Comparison of ENCODE assay signal across 26 cellular contexts in the genomic region with DNA sequence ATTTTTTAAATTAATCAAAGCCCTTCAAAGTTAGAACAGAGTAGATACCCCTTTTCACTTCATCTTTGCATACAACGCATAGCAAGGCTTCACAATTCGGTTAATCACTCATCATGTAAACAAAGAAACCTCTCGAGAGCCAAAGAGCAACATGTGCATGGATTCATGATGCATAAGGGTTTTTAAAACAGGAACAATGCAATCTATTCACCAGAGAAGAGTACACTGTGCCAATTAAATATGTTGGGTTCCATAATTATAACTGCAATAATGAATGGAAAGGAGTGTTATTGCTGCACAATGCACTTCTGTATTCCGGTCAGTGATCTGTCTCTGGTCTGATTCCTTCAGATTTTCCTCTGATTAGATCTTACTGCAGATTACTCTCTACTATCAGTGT. TPM values are rescaled to one million over a fixed set of nuclear protein-coding genes. Genes with fewer than 3 reads are reported as not detected.
DNase-seq lines count a peak whose midpoint lies in the region; ATAC-seq and TF ChIP-seq lines count a peak whose summit lies in the region.
"Had no signal": no experiment of that assay in that cellular context is flagged by ENCODE, and none has a peak within 500 bp of the region (broad histone marks: within the 10 kb centered on the region; RNA-seq: fewer than 3 reads in every experiment).

No MANE protein-coding gene starts in this region.

- H3K9me3 ChIP-seq in osteoblast (ENCODE audit: low read depth, low read length), result no peaks in the 10 kb centered on the region
- H3K9me3 ChIP-seq: BLaER1 treated with 17β-estradiol and CSF1 and Interleukin-3, amounts not matched to agents 10 nM and 100 nM; Caco-2; tibial nerve had no signal

- no peaks in the 10 kb centered on the region for H3K4me1 ChIP-seq in osteoblast (ENCODE audit: insufficient read depth, low read length)
- H3K4me1 ChIP-seq: BLaER1 treated with 17β-estradiol and CSF1 and Interleukin-3, amounts not matched to agents 10 nM and 100 nM had no signal

- no peaks in the 10 kb centered on the region for H3K79me2 ChIP-seq in osteoblast (ENCODE audit: insufficient read depth, low read length)

- H3K27ac ChIP-seq in osteoblast (ENCODE audit: low read depth, low read length), result no peak overlapping the region
- H3K27ac ChIP-seq: BLaER1 treated with 17β-estradiol and CSF1 and Interleukin-3, amounts not matched to agents 10 nM and 100 nM had no signal

- no peak for TF ChIP-seq CTCF in osteoblast (IDR thresholded peaks at IDR 0.05; ENCODE audit: extremely low read depth, low read depth, low read length)

- H3K27me3 ChIP-seq in osteoblast (ENCODE audit: insufficient read depth, low read length), result no peaks in the 10 kb centered on the region
- H3K27me3 ChIP-seq: BLaER1 treated with 17β-estradiol and CSF1 and Interleukin-3, amounts not matched to agents 10 nM and 100 nM; tibial nerve had no signal

- no peak for ATAC-seq in HG02973 (IDR thresholded peaks at IDR 0.05; ENCODE audit: unreplicated experiment)
- ATAC-seq: activated T-cell treated with anti-CD3 and anti-CD28 coated beads, Interleukin-2, amount 50 U/mL, for 4 hours; left ventricle myocardium superior; naive thymus-derived CD8-positive, alpha-beta T cell; Panc1; WTC11 had no signal

- H4K20me1 ChIP-seq in osteoblast (ENCODE audit: insufficient read depth, low read length), result no peaks in the 10 kb centered on the region
- H4K20me1 ChIP-seq: BLaER1 treated with 17β-estradiol and CSF1 and Interleukin-3, amounts not matched to agents 10 nM and 100 nM had no signal

- no peaks in the 10 kb centered on the region for H3K36me3 ChIP-seq in osteoblast (ENCODE audit: insufficient read depth, low read length)
- H3K36me3 ChIP-seq: BLaER1 treated with 17β-estradiol and CSF1 and Interleukin-3, amounts not matched to agents 10 nM and 100 nM; tibial nerve had no signal

- no peak overlapping the region for H2AFZ ChIP-seq in osteoblast (ENCODE audit: low read length)

- H3K4me2 ChIP-seq in osteoblast (ENCODE audit: insufficient read depth, low read length), result no peak overlapping the region
- H3K4me2 ChIP-seq: BLaER1 treated with 17β-estradiol and CSF1 and Interleukin-3, amounts not matched to agents 10 nM and 100 nM had no signal

- DNase-seq in COLO829 (ENCODE audit: low spot score), result peak; percentile 70
- peak; percentile 70 for DNase-seq in NCI-H1105 (lab: John Stamatoyannopoulos, UW)
- DNase-seq in NCI-H748 treated with DMSO at 0.1 percent for 48 hours (lab: John Stamatoyannopoulos, UW), result peak; percentile 24
- peak; percentile 48 for DNase-seq in osteoblast (ENCODE audit: insufficient read length, low spot score, missing footprints)
- DNase-seq in AML-193 (lab: John Stamatoyannopoulos, UW), result no peak
- DNase-seq in amygdala (lab: John Stamatoyannopoulos, UW), result no peak
- DNase-seq: activated CD4-positive, alpha-beta T cell treated with anti-CD3 and anti-CD28 coated beads, Interleukin-2, amount 10 ng/mL, durations not matched to agents 7 days and 5 days; activated gamma-delta T cell treated with Interleukin-2 at 50 U/mL for 16 hours; activated T-cell treated with anti-CD3 and anti-CD28 coated beads, Interleukin-2, amount 50 U/mL, for 4 hours; Caco-2; dermis blood vessel endothelial cell; H9; left ventricle myocardium superior; naive thymus-derived CD8-positive, alpha-beta T cell; NCI-H1694; NCI-H345; NK-92 treated with Interleukin-12 subunit alpha and Interleukin-12 subunit beta, amount 100 ng/mL, for 24 hours; occipital lobe; SIG-M5; stimulated activated CD4-positive, alpha-beta T cell treated with anti-CD3 and anti-CD28 coated beads, Interleukin-2, amount 100 ng/mL, for 24 hours had no signal

- H3K4me3 ChIP-seq in osteoblast (ENCODE audit: insufficient read depth, low read length), result no peak overlapping the region
- H3K4me3 ChIP-seq: BLaER1 treated with 17β-estradiol and CSF1 and Interleukin-3, amounts not matched to agents 10 nM and 100 nM; tibial nerve had no signal

RNA-seq across cellular contexts. Expression of gene CADM1, which starts 45.3 kb away (rescaled TPM):
- total RNA-seq in osteoblast, result 71.6 and 86.5 TPM in 2 replicates
- total RNA-seq: HT-29; naive thymus-derived CD8-positive, alpha-beta T cell had no signal

Comparison
In these comparisons a context has a peak if more than half of its experiments do, and no peak if none do; other contexts are left out.
1. DNase-seq: peak in COLO829 (single experiment), NCI-H1105 (single experiment), NCI-H748 treated with DMSO at 0.1 percent for 48 hours (single experiment) and osteoblast (single experiment); none in AML-193 (0 of 2) and amygdala (0 of 56).